ENCODE assay signal across 8 cellular contexts in the genomic region with DNA sequence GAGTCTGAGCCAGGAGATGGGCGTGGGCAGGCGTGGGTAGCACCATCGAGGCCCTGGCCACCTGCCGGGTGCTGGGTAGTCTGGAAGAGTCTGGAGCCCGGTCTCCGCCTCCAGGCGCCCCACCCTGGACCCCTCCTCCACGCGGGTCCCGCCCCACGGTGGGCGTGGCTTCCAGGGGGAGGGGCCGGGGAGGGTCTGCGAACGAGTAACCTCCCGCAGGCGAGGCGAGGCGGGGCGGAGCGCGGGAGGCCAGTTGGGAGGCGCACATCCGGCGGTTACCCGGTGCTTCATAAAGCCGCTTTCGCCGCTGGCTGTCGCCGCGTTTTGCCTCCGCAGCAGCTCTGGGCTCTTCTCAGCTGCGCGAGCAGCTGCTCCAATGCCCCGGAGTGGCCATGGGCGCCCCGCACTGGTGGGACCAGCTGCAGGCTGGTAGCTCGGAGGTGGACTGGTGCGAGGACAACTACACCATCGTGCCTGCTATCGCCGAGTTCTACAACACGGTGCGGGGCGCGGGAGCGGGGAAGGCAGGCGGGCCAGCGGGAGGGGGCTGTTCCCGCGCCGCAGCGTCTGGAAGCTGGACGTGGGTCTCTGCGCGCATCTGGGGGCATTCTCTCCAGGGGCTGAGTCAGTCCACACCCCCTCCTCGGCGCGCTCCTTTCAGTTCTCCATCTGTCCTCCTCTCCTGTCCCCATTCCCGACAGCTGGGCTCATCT. TPM values are rescaled to one million over a fixed set of nuclear protein-coding genes. Genes with fewer than 3 reads are reported as not detected.
DNase-seq lines count a peak whose midpoint lies in the region; ATAC-seq and TF ChIP-seq lines count a peak whose summit lies in the region.

A gene (plus strand): TSS at position 317 of the 713 bp plus-strand sequence. CDS start 76 bp downstream, at position 393.

- no peak for TF ChIP-seq CTCF in fibroblast of villous mesenchyme (IDR thresholded peaks at IDR 0.05; ENCODE audit: insufficient read depth, low read depth, low read length)
- peak; percentile 62 for TF ChIP-seq CTCF in neural cell (IDR thresholded peaks at IDR 0.05; ENCODE audit: poor library complexity, severe bottlenecking)

- peak within 1 kb of the TSS; percentile 86 for H2AFZ ChIP-seq in neural cell (ENCODE audit: low read depth, low read length)

- DNase-seq in GOT3 (lab: John Stamatoyannopoulos, UW) (peak; percentile 60), LHCN-M2 (ENCODE audit: low read depth) (peak; percentile 85), RPMI8226 (peak; percentile 90), fibroblast of villous mesenchyme (ENCODE audit: low read depth) (peak; percentile 91)
- peak; percentile 98 for DNase-seq in activated effector memory CD4-positive, alpha-beta T cell treated with anti-CD3 and anti-CD28 coated beads, Interleukin-2, amount 50 U/mL, for 16 hours
- peak; percentile 94 for DNase-seq in stimulated activated naive CD8-positive, alpha-beta T cell treated with anti-CD3 and anti-CD28 coated beads, Interleukin-15, amount 100 ng/mL, for 72 hours

- peaks cover 0 to 2% of the 10 kb centered on the region in 2 donors for H3K9me3 Mint-ChIP-seq in stimulated activated naive CD8-positive, alpha-beta T cell treated with anti-CD3 and anti-CD28 coated beads, Interleukin-15, amount 100 ng/mL, for 72 hours

- peak within 1 kb of the TSS; percentile 80 to 91 for H3K27ac Mint-ChIP-seq in stimulated activated naive CD8-positive, alpha-beta T cell treated with anti-CD3 and anti-CD28 coated beads, Interleukin-15, amount 100 ng/mL, for 72 hours

- H4K20me1 ChIP-seq in neural cell (ENCODE audit: insufficient read depth): no peaks in the 10 kb centered on the region

- H3K27me3 ChIP-seq in neural cell (ENCODE audit: insufficient read depth, low read depth, low read length): no peaks in the 10 kb centered on the region

- H3K27me3 Mint-ChIP-seq in stimulated activated naive CD8-positive, alpha-beta T cell treated with anti-CD3 and anti-CD28 coated beads, Interleukin-15, amount 100 ng/mL, for 72 hours: peaks cover 8% of the 10 kb centered on the region

- no peaks in the 10 kb centered on the region; the same call in 1 of the 2 replicates for H3K36me3 ChIP-seq in ES-I3 (ENCODE audit: insufficient read depth, low read length)
- no peaks in the 10 kb centered on the region for H3K36me3 ChIP-seq in neural cell (ENCODE audit: insufficient read depth, low read length)

- H3K4me1 Mint-ChIP-seq in stimulated activated naive CD8-positive, alpha-beta T cell treated with anti-CD3 and anti-CD28 coated beads, Interleukin-15, amount 100 ng/mL, for 72 hours: peaks cover 26% of the 10 kb centered on the region

- no peaks in the 10 kb centered on the region for H3K9me3 ChIP-seq in ES-I3 (ENCODE audit: control insufficient read depth, insufficient read depth, low read length)
- H3K9me3 ChIP-seq in neural cell (ENCODE audit: low read length): no peaks in the 10 kb centered on the region

- TF ChIP-seq EP300 in neural cell (conservative IDR thresholded peaks at IDR 0.05; ENCODE audit: poor library complexity, severe bottlenecking): no peak

- H3K4me3 Mint-ChIP-seq in stimulated activated naive CD8-positive, alpha-beta T cell treated with anti-CD3 and anti-CD28 coated beads, Interleukin-15, amount 100 ng/mL, for 72 hours: peak within 1 kb of the TSS; percentile 97 to 98

- TF ChIP-seq RAD21 in neural cell (conservative IDR thresholded peaks at IDR 0.05): peak; percentile 23

- H3K4me3 ChIP-seq in fibroblast of villous mesenchyme (ENCODE audit: low read depth, low read length) (peak within 1 kb of the TSS; percentile 86), neural cell (ENCODE audit: low read length) (peak within 1 kb of the TSS; percentile 80)

- H3K9ac ChIP-seq in ES-I3 (ENCODE audit: low read depth, low read length) (peak within 1 kb of the TSS; percentile 88), neural cell (ENCODE audit: low read length) (peak within 1 kb of the TSS; percentile 79)

- H3F3A ChIP-seq in neural cell (ENCODE audit: insufficient read depth, low read length, poor library complexity, severe bottlenecking): no peaks in the 10 kb centered on the region

- H3K9me2 ChIP-seq in neural cell (ENCODE audit: insufficient read depth, low read length): no peaks in the 10 kb centered on the region

- H3K4me2 ChIP-seq in neural cell (ENCODE audit: low read length): peak within 1 kb of the TSS; percentile 79

- ATAC-seq in stimulated activated naive CD8-positive, alpha-beta T cell treated with anti-CD3 and anti-CD28 coated beads, Interleukin-15, amount 100 ng/mL, for 72 hours: peak; percentile 93

- H3K4me1 ChIP-seq in ES-I3 (ENCODE audit: insufficient read depth, low read length): peaks cover 10% of the 10 kb centered on the region

- H3K79me2 ChIP-seq in neural cell (replicated peaks; ENCODE audit: insufficient read depth, low read length): no peaks in the 10 kb centered on the region

- H3K27ac ChIP-seq in neural cell (ENCODE audit: low read length): peak within 1 kb of the TSS; percentile 41

TF ChIP-seq in neural cell, 6 proteins besides CTCF, POLR2A, EP300 and RAD21:
- no peak for TF ChIP-seq EZH2 (IDR thresholded peaks at IDR 0.05; ENCODE audit: borderline replicate concordance, insufficient read depth, low read length, poor library complexity, severe bottlenecking)
- TF ChIP-seq, protein P1, sequence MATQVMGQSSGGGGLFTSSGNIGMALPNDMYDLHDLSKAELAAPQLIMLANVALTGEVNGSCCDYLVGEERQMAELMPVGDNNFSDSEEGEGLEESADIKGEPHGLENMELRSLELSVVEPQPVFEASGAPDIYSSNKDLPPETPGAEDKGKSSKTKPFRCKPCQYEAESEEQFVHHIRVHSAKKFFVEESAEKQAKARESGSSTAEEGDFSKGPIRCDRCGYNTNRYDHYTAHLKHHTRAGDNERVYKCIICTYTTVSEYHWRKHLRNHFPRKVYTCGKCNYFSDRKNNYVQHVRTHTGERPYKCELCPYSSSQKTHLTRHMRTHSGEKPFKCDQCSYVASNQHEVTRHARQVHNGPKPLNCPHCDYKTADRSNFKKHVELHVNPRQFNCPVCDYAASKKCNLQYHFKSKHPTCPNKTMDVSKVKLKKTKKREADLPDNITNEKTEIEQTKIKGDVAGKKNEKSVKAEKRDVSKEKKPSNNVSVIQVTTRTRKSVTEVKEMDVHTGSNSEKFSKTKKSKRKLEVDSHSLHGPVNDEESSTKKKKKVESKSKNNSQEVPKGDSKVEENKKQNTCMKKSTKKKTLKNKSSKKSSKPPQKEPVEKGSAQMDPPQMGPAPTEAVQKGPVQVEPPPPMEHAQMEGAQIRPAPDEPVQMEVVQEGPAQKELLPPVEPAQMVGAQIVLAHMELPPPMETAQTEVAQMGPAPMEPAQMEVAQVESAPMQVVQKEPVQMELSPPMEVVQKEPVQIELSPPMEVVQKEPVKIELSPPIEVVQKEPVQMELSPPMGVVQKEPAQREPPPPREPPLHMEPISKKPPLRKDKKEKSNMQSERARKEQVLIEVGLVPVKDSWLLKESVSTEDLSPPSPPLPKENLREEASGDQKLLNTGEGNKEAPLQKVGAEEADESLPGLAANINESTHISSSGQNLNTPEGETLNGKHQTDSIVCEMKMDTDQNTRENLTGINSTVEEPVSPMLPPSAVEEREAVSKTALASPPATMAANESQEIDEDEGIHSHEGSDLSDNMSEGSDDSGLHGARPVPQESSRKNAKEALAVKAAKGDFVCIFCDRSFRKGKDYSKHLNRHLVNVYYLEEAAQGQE (IDR thresholded peaks at IDR 0.05; ENCODE audit: borderline replicate concordance): peak; percentile 51
- peak; percentile 35 for TF ChIP-seq SMC3 (conservative IDR thresholded peaks at IDR 0.05; ENCODE audit: poor library complexity)
- peak; percentile 71 for TF ChIP-seq MXI1 (conservative IDR thresholded peaks at IDR 0.05; ENCODE audit: poor library complexity, severe bottlenecking)
- TF ChIP-seq POLR2AphosphoS5 (IDR thresholded peaks at IDR 0.05): peak; percentile 66
- peak; percentile 31 for TF ChIP-seq TAF1 (IDR thresholded peaks at IDR 0.05; ENCODE audit: low read depth)

RNA-seq across cellular contexts. Expression of the gene that starts here (rescaled TPM):
- 1.9 and 2.1 TPM in 2 replicates for total RNA-seq in LHCN-M2 (2014; rRNA removed)
- polyA plus RNA-seq in LHCN-M2 (2012): 0.49 TPM
- total RNA-seq in fibroblast of villous mesenchyme: 0.64 and 4.7 TPM in 2 replicates
- polyA plus RNA-seq in neural cell: 3.0 and 7.1 TPM in 2 replicates
- polyA minus RNA-seq in neural cell: 16.1 and 17.1 TPM in 2 replicates

Comparison
In these comparisons a context has a peak if more than half of its experiments do, and no peak if none do; other contexts are left out.
1. Peak in every context shown above with its lines: DNase-seq, ATAC-seq, H3K4me3 ChIP-seq and H3K27ac ChIP-seq.